Comparison of ENCODE assay signal across 1 cellular context in the genomic region with DNA sequence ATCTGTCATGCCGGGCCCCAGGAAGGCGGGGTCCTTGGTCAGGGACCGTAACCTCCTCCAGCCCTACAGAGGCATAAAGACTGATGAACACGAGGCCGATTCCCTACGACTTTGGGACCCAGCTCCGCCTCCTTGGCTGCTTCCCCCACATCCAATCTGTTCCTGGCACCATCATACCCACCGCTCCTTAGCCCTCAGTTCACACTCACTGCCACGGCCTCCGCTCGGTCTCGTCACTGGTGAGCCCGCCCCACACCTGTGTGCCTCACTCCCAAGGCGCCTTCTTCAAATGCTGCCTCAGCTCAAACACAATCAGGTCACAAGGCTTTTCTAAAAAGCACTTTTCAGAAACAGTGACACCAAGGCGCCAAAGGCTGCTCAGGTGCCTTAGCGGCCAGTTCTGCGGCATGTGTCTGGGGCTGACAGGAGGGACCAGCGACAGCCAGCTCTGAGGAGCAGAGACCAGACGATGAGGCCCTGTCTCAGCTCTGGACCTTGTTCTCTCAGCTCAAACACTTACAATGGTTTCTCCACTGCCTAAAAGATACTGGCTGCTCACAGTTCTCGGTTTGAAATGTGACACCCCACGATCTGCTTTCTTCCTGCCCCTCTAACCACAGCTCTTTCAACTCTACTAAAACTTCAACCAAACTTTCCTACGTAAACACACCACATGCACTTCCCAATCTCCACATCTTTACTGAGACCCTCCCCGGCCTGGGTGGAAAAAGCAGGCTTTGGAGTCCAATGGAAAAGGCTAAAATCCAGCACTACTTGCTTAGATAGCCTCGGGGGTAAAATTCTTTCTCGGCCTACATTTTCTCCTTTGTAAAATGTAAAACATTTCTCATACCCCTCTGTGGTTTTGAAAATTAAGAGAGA.
TF ChIP-seq lines count a peak whose summit lies in the region.

No MANE protein-coding gene starts in this region.

TF ChIP-seq in IMR-90, 13 proteins besides CTCF, POLR2A, EP300 and RAD21 (continued from another document):
- TF ChIP-seq USF2 (IDR thresholded peaks at IDR 0.05; ENCODE audit: low read depth, low read length): no peak
- TF ChIP-seq, protein P1, sequence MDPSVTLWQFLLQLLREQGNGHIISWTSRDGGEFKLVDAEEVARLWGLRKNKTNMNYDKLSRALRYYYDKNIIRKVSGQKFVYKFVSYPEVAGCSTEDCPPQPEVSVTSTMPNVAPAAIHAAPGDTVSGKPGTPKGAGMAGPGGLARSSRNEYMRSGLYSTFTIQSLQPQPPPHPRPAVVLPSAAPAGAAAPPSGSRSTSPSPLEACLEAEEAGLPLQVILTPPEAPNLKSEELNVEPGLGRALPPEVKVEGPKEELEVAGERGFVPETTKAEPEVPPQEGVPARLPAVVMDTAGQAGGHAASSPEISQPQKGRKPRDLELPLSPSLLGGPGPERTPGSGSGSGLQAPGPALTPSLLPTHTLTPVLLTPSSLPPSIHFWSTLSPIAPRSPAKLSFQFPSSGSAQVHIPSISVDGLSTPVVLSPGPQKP (IDR thresholded peaks at IDR 0.05; ENCODE audit: borderline replicate concordance, low read depth, low read length): no peak
- TF ChIP-seq SMC3 (IDR thresholded peaks at IDR 0.05; ENCODE audit: low read depth, low read length): no peak
- TF ChIP-seq CHD1 (IDR thresholded peaks at IDR 0.05; ENCODE audit: low read depth, low read length): no peak
- no peak for TF ChIP-seq MAFK (IDR thresholded peaks at IDR 0.05; ENCODE audit: low read depth, low read length)
- TF ChIP-seq NFE2L2 (IDR thresholded peaks at IDR 0.05; ENCODE audit: low read depth, low read length): no peak
